Comparison of ENCODE assay signal across 24 cellular contexts in genomic region chr7:116064179-116064578, GRCh38. TPM values are rescaled to one million over a fixed set of nuclear protein-coding genes. Genes with fewer than 3 reads are reported as not detected.
"Had no signal": no experiment of that assay in that cellular context is flagged by ENCODE, and none has a peak within 500 bp of the region (broad histone marks: within the 10 kb centered on the region; RNA-seq: fewer than 3 reads in every experiment).

No MANE protein-coding gene starts in this region.

- H3K4me3 Mint-ChIP-seq: dendritic cell treated with granulocyte-macrophage colony-stimulating factor and Interleukin-4, amounts not matched to agents 40 ng/mL and 50 ng/mL, for 4 days; effector memory CD8-positive, alpha-beta T cell; endodermal cell; immature natural killer cell; naive thymus-derived CD4-positive, alpha-beta T cell had no signal

- FAIRE-seq: endometrium had no signal

- H3K36me3 Mint-ChIP-seq: immature natural killer cell; naive thymus-derived CD4-positive, alpha-beta T cell had no signal

- H3K27ac Mint-ChIP-seq: dendritic cell treated with granulocyte-macrophage colony-stimulating factor and Interleukin-4, amounts not matched to agents 40 ng/mL and 50 ng/mL, for 4 days; effector memory CD8-positive, alpha-beta T cell; endodermal cell; immature natural killer cell; naive thymus-derived CD4-positive, alpha-beta T cell had no signal

- H3K27me3 Mint-ChIP-seq: dendritic cell treated with granulocyte-macrophage colony-stimulating factor and Interleukin-4, amounts not matched to agents 40 ng/mL and 50 ng/mL, for 4 days; effector memory CD8-positive, alpha-beta T cell had no signal

- DNase-seq: colonic mucosa; cortex of kidney; effector CD8-positive, alpha-beta T cell; effector memory CD8-positive, alpha-beta T cell; endodermal cell; erythroblast; esophagus squamous epithelium; foreskin fibroblast; foreskin melanocyte; heart left ventricle; hypothalamus; immature natural killer cell; islet precursor cell; left cardiac atrium; left lung; left ventricle myocardium superior; lower lobe of right lung; mesenchymal stem cell; midbrain; naive thymus-derived CD4-positive, alpha-beta T cell had no signal

- H3K9me3 Mint-ChIP-seq: effector memory CD8-positive, alpha-beta T cell; endodermal cell had no signal

- ATAC-seq: effector memory CD8-positive, alpha-beta T cell; esophagus mucosa; gastroesophageal sphincter; heart left ventricle; left cardiac atrium; left lung; left ventricle myocardium superior; lower lobe of right lung; naive thymus-derived CD4-positive, alpha-beta T cell had no signal

- H3K4me1 Mint-ChIP-seq: endodermal cell; immature natural killer cell; naive thymus-derived CD4-positive, alpha-beta T cell had no signal

RNA-seq across cellular contexts. Expression of gene TFEC, which starts 33.6 kb away (rescaled TPM):
- total RNA-seq: endodermal cell had no signal
